Comparison of ENCODE assay signal across 14 cellular contexts in the genomic region with DNA sequence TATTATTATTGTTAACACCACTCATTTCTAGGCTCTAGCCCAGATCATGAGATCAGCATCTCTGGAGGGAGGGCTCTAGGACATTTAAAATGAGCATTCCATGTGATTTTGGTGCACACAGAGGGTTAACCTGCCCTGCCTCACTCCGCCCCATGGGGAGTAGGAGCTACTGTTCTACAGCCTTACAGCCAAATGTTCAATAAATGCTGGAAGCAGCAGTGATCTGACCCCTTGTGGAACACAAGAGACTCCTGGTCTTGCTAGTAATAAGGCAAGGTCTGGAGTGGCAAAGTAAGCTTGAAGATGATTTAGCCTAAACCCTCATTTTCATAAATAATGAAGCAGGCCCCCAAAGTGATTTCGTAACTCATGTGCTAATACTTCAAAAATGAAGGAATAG.
"Had no signal": no experiment of that assay in that cellular context is flagged by ENCODE, and none has a peak within 500 bp of the region (broad histone marks: within the 10 kb centered on the region; RNA-seq: fewer than 3 reads in every experiment).

No MANE protein-coding gene starts in this region.

- ATAC-seq: activated T-helper 17 cell treated with anti-CD3 and anti-CD28 coated beads, Interleukin-2, amount 50 U/mL, for 72 hours; gastroesophageal sphincter; left ventricle myocardium superior; T-helper 17 cell had no signal

- H3K4me3 ChIP-seq: dorsolateral prefrontal cortex, esophagus muscularis mucosa, gastroesophageal sphincter, pancreas, thyroid gland had no signal

- H3K36me3 ChIP-seq: esophagus muscularis mucosa, gastroesophageal sphincter, pancreas, thyroid gland had no signal

- H3K27me3 ChIP-seq: pancreas, thyroid gland had no signal

- H3K27ac ChIP-seq: dorsolateral prefrontal cortex, esophagus muscularis mucosa, gastroesophageal sphincter, pancreas, thyroid gland had no signal

- DNase-seq: activated B cell treated with CpG ODN at 0.5 μM for 24 hours; activated CD4-positive, alpha-beta T cell treated with anti-CD3 and anti-CD28 coated beads, Interleukin-2, amount 10 ng/mL, durations not matched to agents 7 days and 5 days; activated naive CD4-positive, alpha-beta T cell treated with anti-CD3 and anti-CD28 coated beads for 36 hours; activated T-cell treated with anti-CD3 and anti-CD28 coated beads for 4 hours; dorsolateral prefrontal cortex; kidney; left ventricle myocardium superior; pancreas; stimulated activated CD4-positive, alpha-beta T cell treated with anti-CD3 and anti-CD28 coated beads, Interleukin-4, amount 100 ng/mL, for 4 hours; T-helper 17 cell; thyroid gland had no signal

- H3K4me1 ChIP-seq: esophagus muscularis mucosa, gastroesophageal sphincter, pancreas, thyroid gland had no signal

- H3K9me3 ChIP-seq: pancreas, thyroid gland had no signal
